Comparison of ENCODE assay signal across 21 cellular contexts in genomic region chr6:105474234-105474633, GRCh38.
DNase-seq lines count a peak whose midpoint lies in the region; ATAC-seq, FAIRE-seq and TF ChIP-seq lines count a peak whose summit lies in the region.
"Had no signal": no experiment of that assay in that cellular context is flagged by ENCODE, and none has a peak within 500 bp of the region (broad histone marks: within the 10 kb centered on the region; RNA-seq: fewer than 3 reads in every experiment).

No MANE protein-coding gene starts in this region.

- H4K8ac ChIP-seq in H1 (ENCODE audit: extremely low read depth, insufficient read depth, low read length) (no peak overlapping the region), mesendoderm (ENCODE audit: low read depth, low read length) (no peak overlapping the region)

- no peak overlapping the region for H2BK120ac ChIP-seq in H1 (replicated peaks; ENCODE audit: low read depth, low read length)
- H2BK120ac ChIP-seq in mesendoderm (ENCODE audit: low read depth, low read length) = no peak overlapping the region

- peak; percentile 50 for FAIRE-seq in H1 (lab: Jason Lieb, UNC)
- FAIRE-seq: GM12891 had no signal

- TF ChIP-seq RAD21 in H1 (IDR thresholded peaks at IDR 0.05 in 1 of 2, conservative IDR thresholded peaks at IDR 0.05 in 1 of 2; ENCODE audit: low read depth in 2 of 2, low read length in 2 of 2) = no peak

- DNase-seq in AG10803 (ENCODE audit: low read depth) (peak; percentile 80), H1 (ENCODE audit: low read depth in 1 of 2, low spot score in 2 of 2) (no peak), mesendoderm (peak; percentile 19), DMS79 (lab: John Stamatoyannopoulos, UW) (no peak), glomerular visceral epithelial cell (ENCODE audit: extremely low spot score) (no peak)
- DNase-seq: ACHN; activated CD4-positive, alpha-beta memory T cell treated with anti-CD3 and anti-CD28 coated beads for 36 hours; activated naive CD8-positive, alpha-beta T cell treated with anti-CD3 and anti-CD28 coated beads, Interleukin-2, amount 50 U/mL, for 24 hours; activated T-cell treated with anti-CD3 and anti-CD28 coated beads, Interleukin-2, amount 50 U/mL, for 48 hours; CD8-positive, alpha-beta memory T cell; IMR-90; mesenchymal stem cell; NCI-H187 treated with DMSO at 0.1 percent for 48 hours; NCI-H446 treated with DMSO at 0.1 percent for 48 hours; right cardiac atrium had no signal

- H3K14ac ChIP-seq in H1 (ENCODE audit: insufficient read length) = no peak overlapping the region

- no peak overlapping the region for H2BK5ac ChIP-seq in H1 (ENCODE audit: low read depth, low read length)
- H2BK5ac ChIP-seq in mesendoderm (ENCODE audit: low read length) = no peak overlapping the region

- H2BK15ac ChIP-seq in H1 (ENCODE audit: low read length) (no peak overlapping the region), mesendoderm (replicated peaks; ENCODE audit: low read depth) (no peak overlapping the region)

- H3K23ac ChIP-seq in H1 (ENCODE audit: insufficient read length) (no peak overlapping the region), mesendoderm (ENCODE audit: low read length) (no peak overlapping the region)

- TF ChIP-seq CTCF in AG10803 (conservative IDR thresholded peaks at IDR 0.05; ENCODE audit: low read length) (no peak), H1 (IDR thresholded peaks at IDR 0.05; ENCODE audit: control extremely low read depth in 1 of 3, insufficient read depth in 1 of 3, low read depth in 1 of 3, low read length in 3 of 3) (no peak)

- H3K36me3 ChIP-seq in HUES48 (ENCODE audit: control insufficient read depth, insufficient read depth, low read length) = no peaks in the 10 kb centered on the region
- no peaks in the 10 kb centered on the region for H3K36me3 ChIP-seq in H1 (ENCODE audit: control insufficient read depth in 2 of 4, insufficient read depth in 4 of 4, low read length in 3 of 4)
- no peaks in the 10 kb centered on the region for H3K36me3 ChIP-seq in mesendoderm (ENCODE audit: control insufficient read depth, insufficient read depth, low read length)
- H3K36me3 ChIP-seq: gastroesophageal sphincter, vagina had no signal

- H2AK5ac ChIP-seq in H1 (ENCODE audit: low read depth, low read length) (no peak overlapping the region), mesendoderm (ENCODE audit: low read length) (no peak overlapping the region)

- H3K4me3 ChIP-seq in AG10803 (ENCODE audit: low read length) (no peak overlapping the region), HUES48 (ENCODE audit: low read depth, low read length) (no peak overlapping the region; the same call in 1 of the 2 replicates), H1 (ENCODE audit: extremely low read depth in 1 of 4, insufficient read depth in 2 of 4, low read depth in 3 of 4, low read length in 4 of 4) (no peak overlapping the region), mesendoderm (ENCODE audit: low read length) (no peak overlapping the region)
- H3K4me3 ChIP-seq: gastroesophageal sphincter, vagina had no signal

- ATAC-seq in GM21447 (IDR thresholded peaks at IDR 0.05; ENCODE audit: unreplicated experiment) (no peak), GM18519 (IDR thresholded peaks at IDR 0.05; ENCODE audit: low FRiP score, unreplicated experiment) (no peak)
- ATAC-seq: activated naive CD8-positive, alpha-beta T cell treated with anti-CD3 and anti-CD28 coated beads, Interleukin-2, amount 50 U/mL, for 24 hours; gastroesophageal sphincter had no signal

- H2BK12ac ChIP-seq in H1 (ENCODE audit: low read depth, low read length) = no peak overlapping the region; the same call in 1 of the 2 replicates

- H3K4me1 ChIP-seq in HUES48 (ENCODE audit: control insufficient read depth, insufficient read depth, low read length) = peaks cover 15% of the 10 kb centered on the region
- H3K4me1 ChIP-seq in H1 (replicated peaks in 1 of 4; ENCODE audit: control insufficient read depth in 3 of 4, insufficient read depth in 4 of 4, low read length in 3 of 4) = peaks cover 0 to 6% (median 2%) of the 10 kb centered on the region in 4 experiments; a peak in 4 of 7 replicates
- no peaks in the 10 kb centered on the region for H3K4me1 ChIP-seq in mesendoderm (ENCODE audit: control insufficient read depth, low read depth, low read length)
- H3K4me1 ChIP-seq: gastroesophageal sphincter had no signal

- H4K20me1 ChIP-seq in H1 (replicated peaks in 1 of 2; ENCODE audit: control insufficient read depth in 1 of 2, insufficient read depth in 2 of 2, low read length in 2 of 2) = no peaks in the 10 kb centered on the region

- H3K27ac ChIP-seq in HUES48 (ENCODE audit: low read depth, low read length) (peak overlapping the region; percentile 37), H1 (ENCODE audit: low read depth, low read length) (no peak overlapping the region), mesendoderm (ENCODE audit: low read depth, low read length) (no peak overlapping the region)
- H3K27ac ChIP-seq: gastroesophageal sphincter, vagina had no signal

- H2BK20ac ChIP-seq in H1 (ENCODE audit: low read length) = no peak overlapping the region

- no peak overlapping the region for H3K4ac ChIP-seq in H1 (replicated peaks; ENCODE audit: insufficient read length, low read depth, low read length)
- no peak overlapping the region for H3K4ac ChIP-seq in mesendoderm (ENCODE audit: low read depth, low read length)

- H3K79me2 ChIP-seq in H1 (ENCODE audit: control insufficient read depth in 1 of 2, insufficient read depth in 2 of 2, low read length in 2 of 2) = no peaks in the 10 kb centered on the region
- H3K79me2 ChIP-seq in mesendoderm (ENCODE audit: control insufficient read depth, insufficient read depth, low read length) = no peaks in the 10 kb centered on the region

- CTCF ChIA-PET in H1 (lab: Charles Lee; ENCODE audit: partially characterized antibody) = interaction anchor here (0.6 to 1.7 kb wide), 5 partner anchors 10 to 630 kb away, joined by 3 to 4 read pairs (median 3); no protein-coding TSS in a partner anchor

- no peaks in the 10 kb centered on the region for H3K23me2 ChIP-seq in H1 (ENCODE audit: low read depth, low read length)

- H4K91ac ChIP-seq in H1 (replicated peaks; ENCODE audit: insufficient read length, low read length) = no peak overlapping the region

- WGBS in H1 (ENCODE audit: extremely low coverage in 1 of 2, insufficient coverage in 1 of 2, insufficient read length in 1 of 2, insufficient replicate concordance in 2 of 2, low coverage in 1 of 2, low lambda C conversion rate in 2 of 2, missing lambda C conversion rate in 1 of 2), 2 experiments = 73% methylated on average over 5 of the region's 5 CpGs; no CpG with 5 or more reads in 1 of the 2 experiments
- no CpG with 5 or more reads among the region's 5 CpGs for WGBS in mesendoderm (ENCODE audit: extremely low coverage, insufficient coverage, low lambda C conversion rate)

- TF ChIP-seq POLR2A in H1 (IDR thresholded peaks at IDR 0.05; ENCODE audit: control extremely low read depth in 1 of 2, low read depth in 2 of 2, low read length in 2 of 2) = no peak

- peak in 1 of 2 experiments; percentile 45; a peak in 1 of 3 replicates for TF ChIP-seq EP300 in H1 (IDR thresholded peaks at IDR 0.05; ENCODE audit: borderline replicate concordance in 1 of 2, low read depth in 2 of 2, low read length in 2 of 2)

- POLR2A ChIA-PET in H1 (lab: Charles Lee; ENCODE audit: partially characterized antibody) = no interaction called here

- H3K18ac ChIP-seq in H1 (ENCODE audit: extremely low read depth, low read length) = 0 out of 2 replicates have a peak overlapping the region, but pooled peaks have one; percentile 21
- no peak overlapping the region for H3K18ac ChIP-seq in mesendoderm (ENCODE audit: low read length)

- H2AFZ ChIP-seq in H1 (ENCODE audit: low read length) = no peak overlapping the region; the same call in 1 of the 2 replicates

- H3K27me3 ChIP-seq in HUES48 (ENCODE audit: control insufficient read depth, insufficient read depth, low read length) (no peaks in the 10 kb centered on the region), H1 (replicated peaks in 1 of 4; ENCODE audit: control insufficient read depth in 3 of 4, extremely low read depth in 1 of 4, insufficient read depth in 3 of 4, low read length in 3 of 4) (peaks cover 0 to 1% (median 0%) of the 10 kb centered on the region in 4 experiments; a peak in 1 of 7 replicates), mesendoderm (ENCODE audit: insufficient read depth, low read length, poor library complexity) (no peaks in the 10 kb centered on the region)
- H3K27me3 ChIP-seq: gastroesophageal sphincter, vagina had no signal

- H3K79me1 ChIP-seq in H1 (ENCODE audit: low read depth, low read length) (no peaks in the 10 kb centered on the region), mesendoderm (ENCODE audit: low read length) (no peaks in the 10 kb centered on the region)

- H3K4me2 ChIP-seq in H1 (ENCODE audit: insufficient read depth in 1 of 2, low read depth in 2 of 2, low read length in 2 of 2) = peak overlapping the region; percentile 17 to 28; a peak in 1 of 4 replicates
- H3K4me2 ChIP-seq in mesendoderm (ENCODE audit: low read length) = no peak overlapping the region

- H3K9me3 ChIP-seq in HUES48 (ENCODE audit: control insufficient read depth, insufficient read depth, low read length) (no peaks in the 10 kb centered on the region; the same call in 1 of the 2 replicates), H1 (ENCODE audit: insufficient read depth in 2 of 2, low read depth in 1 of 2, low read length in 1 of 2) (0 out of 4 replicates have a peak, but pooled peaks cover 0 to 4% of the 10 kb centered on the region in 2 experiments)

- H4K5ac ChIP-seq in H1 (ENCODE audit: insufficient read length, low read depth, low read length) (no peak overlapping the region), mesendoderm (ENCODE audit: low read length) (no peak overlapping the region)

- no peak overlapping the region for H3K56ac ChIP-seq in H1 (replicated peaks; ENCODE audit: insufficient read length, low read depth, low read length)
- no peak overlapping the region for H3K56ac ChIP-seq in mesendoderm (ENCODE audit: low read length)

- H3K9ac ChIP-seq in HUES48 (ENCODE audit: low read depth, low read length) (no peak overlapping the region), H1 (replicated peaks in 1 of 4; ENCODE audit: extremely low read depth in 1 of 4, low read depth in 3 of 4, low read length in 3 of 4) (no peak overlapping the region), mesendoderm (ENCODE audit: low read length) (no peak overlapping the region)

TF ChIP-seq in H1, 55 proteins besides CTCF, POLR2A, EP300 and RAD21 (continues in another document):
- no peak for TF ChIP-seq NRF1 (IDR thresholded peaks at IDR 0.05; ENCODE audit: low read depth, low read length)
- TF ChIP-seq HDAC2 (IDR thresholded peaks at IDR 0.05; ENCODE audit: borderline replicate concordance in 1 of 2, low read depth in 2 of 2, low read length in 2 of 2) = no peak
- TF ChIP-seq TEAD4 (IDR thresholded peaks at IDR 0.05; ENCODE audit: low read depth, low read length) = peak; percentile 79
- TF ChIP-seq, protein P1, sequence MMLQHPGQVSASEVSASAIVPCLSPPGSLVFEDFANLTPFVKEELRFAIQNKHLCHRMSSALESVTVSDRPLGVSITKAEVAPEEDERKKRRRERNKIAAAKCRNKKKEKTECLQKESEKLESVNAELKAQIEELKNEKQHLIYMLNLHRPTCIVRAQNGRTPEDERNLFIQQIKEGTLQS (IDR thresholded peaks at IDR 0.05; ENCODE audit: insufficient read depth, low read depth, low read length) = no peak
- TF ChIP-seq CEBPB (IDR thresholded peaks at IDR 0.05; ENCODE audit: low read depth, low read length) = no peak
- TF ChIP-seq TCF12 (IDR thresholded peaks at IDR 0.05; ENCODE audit: low read depth, low read length) = peak; percentile 85

Comparison
In these comparisons a context has a peak if more than half of its experiments do, and no peak if none do; other contexts are left out.
1. DNase-seq: peak in AG10803 (single experiment) and mesendoderm (single experiment); none in H1 (0 of 2), DMS79 (single experiment) and glomerular visceral epithelial cell (single experiment).